26 cellular contexts compared by ENCODE assay signal in the genomic region with DNA sequence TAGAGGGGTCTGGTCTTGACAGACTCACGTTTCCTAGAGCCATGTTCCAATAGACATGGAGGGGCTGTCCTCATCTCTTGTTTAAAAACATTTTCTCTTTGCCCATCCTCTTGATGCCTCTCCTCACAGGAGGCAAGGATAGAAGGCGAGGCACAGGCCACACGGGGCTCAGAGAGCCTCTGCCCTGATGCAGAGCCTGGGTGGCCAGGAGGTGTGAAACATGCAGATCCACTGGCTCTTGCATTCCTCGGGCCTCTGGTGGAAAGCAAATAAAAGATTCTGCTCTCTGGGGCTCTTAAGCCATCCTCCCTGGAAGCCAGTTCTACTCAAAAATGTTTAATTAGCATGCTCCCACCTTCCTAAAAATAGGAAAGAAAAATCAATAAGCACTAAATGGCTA. TPM values are rescaled to one million over a fixed set of nuclear protein-coding genes. Genes with fewer than 3 reads are reported as not detected.
DNase-seq lines count a peak whose midpoint lies in the region; ATAC-seq, FAIRE-seq and TF ChIP-seq lines count a peak whose summit lies in the region.
"Had no signal": no experiment of that assay in that cellular context is flagged by ENCODE, and none has a peak within 500 bp of the region (broad histone marks: within the 10 kb centered on the region; RNA-seq: fewer than 3 reads in every experiment).

No MANE protein-coding gene starts in this region.

- H3K4me3 ChIP-seq in H1 (ENCODE audit: extremely low read depth in 1 of 4, insufficient read depth in 2 of 4, low read depth in 3 of 4, low read length in 4 of 4) (no peak overlapping the region), Caco-2 (ENCODE audit: low read depth, low read length) (no peak overlapping the region)
- H3K4me3 ChIP-seq: BLaER1, GM12878 had no signal

- no peak overlapping the region for H2BK5ac ChIP-seq in H1 (ENCODE audit: low read depth, low read length)

- H3K4me2 ChIP-seq in H1 (ENCODE audit: insufficient read depth in 1 of 2, low read depth in 2 of 2, low read length in 2 of 2), result no peak overlapping the region
- H3K4me2 ChIP-seq: BLaER1 had no signal

- H3K36me3 ChIP-seq in H1 (ENCODE audit: control insufficient read depth in 2 of 4, insufficient read depth in 4 of 4, low read length in 3 of 4) (no peaks in the 10 kb centered on the region), Caco-2 (ENCODE audit: control insufficient read depth, insufficient read depth, low read length) (no peaks in the 10 kb centered on the region)
- H3K36me3 ChIP-seq: BE2C, BLaER1 had no signal

- FAIRE-seq in H1 (lab: Jason Lieb, UNC), result no peak
- FAIRE-seq: A204.1, D721Med, G401.6, GM12878, GM12892, GM18507 had no signal

- DNase-seq in WTC11 (ENCODE audit: low spot score) (no peak), H1 (ENCODE audit: low read depth in 1 of 2, low spot score in 2 of 2) (no peak), iPS-NIHi7 (ENCODE audit: extremely low spot score) (peak; percentile 35), NCI-H2107 treated with DMSO at 0.1 percent for 48 hours (lab: John Stamatoyannopoulos, UW; ENCODE audit: unreplicated experiment) (no peak), Caco-2 (no peak)
- DNase-seq: 8988T; ACHN; BE2C; C1 segment of cervical spinal cord; Calu3; CD4-positive, alpha-beta memory T cell; CD4-positive, CD25-positive, alpha-beta regulatory T cell; CD8-positive, alpha-beta memory T cell; COR-L47; DMS79 treated with DMSO at 0.1 percent for 48 hours; GF-D8 had no signal

- H3K9me3 Mint-ChIP-seq in WTC11, result no peaks in the 10 kb centered on the region
- H3K9me3 Mint-ChIP-seq in Caco-2 (ENCODE audit: unreplicated experiment), result no peaks in the 10 kb centered on the region

- H3K9me3 ChIP-seq in H1 (ENCODE audit: insufficient read depth in 2 of 2, low read depth in 1 of 2, low read length in 1 of 2), result no peaks in the 10 kb centered on the region
- H3K9me3 ChIP-seq in Caco-2, result no peaks in the 10 kb centered on the region
- H3K9me3 ChIP-seq: BLaER1 had no signal

- no peak overlapping the region for H4K8ac ChIP-seq in H1 (ENCODE audit: extremely low read depth, insufficient read depth, low read length)

- H2AFZ ChIP-seq in H1 (ENCODE audit: low read length), result no peak overlapping the region

- CTCF ChIA-PET in WTC11 (lab: Charles Lee), result interaction anchor here (0.5 to 1.2 kb wide), 3 partner anchors 81 to 1404 kb away, joined by 3 read pairs; no protein-coding TSS in a partner anchor
- CTCF ChIA-PET in H1 (lab: Charles Lee; ENCODE audit: partially characterized antibody), result interaction anchor here (1.1 to 1.8 kb wide), 2 partner anchors 32 to 262 kb away, joined by 4 to 6 read pairs; no protein-coding TSS in a partner anchor
- CTCF ChIA-PET in Caco-2 (lab: Charles Lee), result no interaction called here

- no peaks in the 10 kb centered on the region for H3K36me3 Mint-ChIP-seq in WTC11
- H3K36me3 Mint-ChIP-seq in Caco-2 (ENCODE audit: insufficient read depth, unreplicated experiment), result no peaks in the 10 kb centered on the region
- H3K36me3 Mint-ChIP-seq: CD14-positive monocyte; CD4-positive, alpha-beta memory T cell; CD4-positive, CD25-positive, alpha-beta regulatory T cell; CD8-positive, alpha-beta memory T cell had no signal

- H3K23me2 ChIP-seq in H1 (ENCODE audit: low read depth, low read length), result no peaks in the 10 kb centered on the region

- H3K4me1 Mint-ChIP-seq in WTC11 (peaks cover 15% of the 10 kb centered on the region), Caco-2 (ENCODE audit: low read depth, unreplicated experiment) (no peaks in the 10 kb centered on the region)
- H3K4me1 Mint-ChIP-seq: CD14-positive monocyte; CD4-positive, alpha-beta memory T cell; CD4-positive, CD25-positive, alpha-beta regulatory T cell; CD8-positive, alpha-beta memory T cell had no signal

- no peak overlapping the region for H3K18ac ChIP-seq in H1 (ENCODE audit: extremely low read depth, low read length)

- no peak overlapping the region for H3K23ac ChIP-seq in H1 (ENCODE audit: insufficient read length)

- no peak overlapping the region for H2BK120ac ChIP-seq in H1 (replicated peaks; ENCODE audit: low read depth, low read length)

- no peak overlapping the region for H4K91ac ChIP-seq in H1 (replicated peaks; ENCODE audit: insufficient read length, low read length)

- no peak overlapping the region for H2AK5ac ChIP-seq in H1 (ENCODE audit: low read depth, low read length)

- H2BK15ac ChIP-seq in H1 (ENCODE audit: low read length), result no peak overlapping the region

- H3K27me3 Mint-ChIP-seq in WTC11 (ENCODE audit: low read depth), result no peaks in the 10 kb centered on the region
- H3K27me3 Mint-ChIP-seq in Caco-2 (ENCODE audit: insufficient read depth, unreplicated experiment), result peaks cover 16% of the 10 kb centered on the region
- H3K27me3 Mint-ChIP-seq: CD4-positive, alpha-beta memory T cell; CD4-positive, CD25-positive, alpha-beta regulatory T cell had no signal

- peak; percentile 14; the same call in 1 of the 2 replicates for ATAC-seq in WTC11
- no peak for ATAC-seq in GM19324 (IDR thresholded peaks at IDR 0.05; ENCODE audit: low FRiP score, unreplicated experiment)
- no peak for ATAC-seq in HG03520 (IDR thresholded peaks at IDR 0.05; ENCODE audit: unreplicated experiment)
- ATAC-seq: GM12878 had no signal

- H3K79me2 ChIP-seq in H1 (ENCODE audit: control insufficient read depth in 1 of 2, insufficient read depth in 2 of 2, low read length in 2 of 2), result no peaks in the 10 kb centered on the region

- H3K9ac ChIP-seq in H1 (replicated peaks in 1 of 4; ENCODE audit: extremely low read depth in 1 of 4, low read depth in 3 of 4, low read length in 3 of 4), result no peak overlapping the region
- H3K9ac ChIP-seq: BLaER1 had no signal

- no peak overlapping the region for H3K56ac ChIP-seq in H1 (replicated peaks; ENCODE audit: insufficient read length, low read depth, low read length)

- TF ChIP-seq RAD21 in H1 (IDR thresholded peaks at IDR 0.05 in 1 of 2, conservative IDR thresholded peaks at IDR 0.05 in 1 of 2; ENCODE audit: low read depth in 2 of 2, low read length in 2 of 2), result no peak

- H4K20me1 ChIP-seq in H1 (replicated peaks in 1 of 2; ENCODE audit: control insufficient read depth in 1 of 2, insufficient read depth in 2 of 2, low read length in 2 of 2), result peaks cover 0 to 2% of the 10 kb centered on the region in 2 experiments
- H4K20me1 ChIP-seq: BLaER1 had no signal

- H3K4me1 ChIP-seq in H1 (replicated peaks in 1 of 4; ENCODE audit: control insufficient read depth in 3 of 4, insufficient read depth in 4 of 4, low read length in 3 of 4) (peaks cover 2 to 10% (median 5%) of the 10 kb centered on the region in 4 experiments; a peak in 5 of 7 replicates), Caco-2 (no peaks in the 10 kb centered on the region)
- H3K4me1 ChIP-seq: BE2C, BLaER1 had no signal

- H3K27me3 ChIP-seq in H1 (replicated peaks in 1 of 4; ENCODE audit: control insufficient read depth in 3 of 4, extremely low read depth in 1 of 4, insufficient read depth in 3 of 4, low read length in 3 of 4) (no peaks in the 10 kb centered on the region), Caco-2 (replicated peaks; ENCODE audit: control insufficient read depth, insufficient read depth, low read length) (no peaks in the 10 kb centered on the region; the same call in 1 of the 2 replicates)
- H3K27me3 ChIP-seq: BE2C, BLaER1 had no signal

- POLR2A ChIA-PET in WTC11 (lab: Charles Lee) (no interaction called here), H1 (lab: Charles Lee; ENCODE audit: partially characterized antibody) (interaction anchor here (1.1 kb wide), 1 partner anchor 23 kb away, joined by 4 read pairs; no protein-coding TSS in a partner anchor), Caco-2 (lab: Charles Lee) (no interaction called here)

- TF ChIP-seq CTCF in WTC11 (IDR thresholded peaks at IDR 0.05), result no peak
- TF ChIP-seq CTCF in H1 (IDR thresholded peaks at IDR 0.05; ENCODE audit: control extremely low read depth in 1 of 3, insufficient read depth in 1 of 3, low read depth in 1 of 3, low read length in 3 of 3), result no peak
- no peak for TF ChIP-seq CTCF in Caco-2 (IDR thresholded peaks at IDR 0.05; ENCODE audit: insufficient read depth in 1 of 2, low read depth in 1 of 2, low read length in 1 of 2, severe bottlenecking in 1 of 2, unreplicated experiment in 1 of 2)

- no peak overlapping the region for H2BK12ac ChIP-seq in H1 (ENCODE audit: low read depth, low read length)

- no peak for TF ChIP-seq EP300 in H1 (IDR thresholded peaks at IDR 0.05; ENCODE audit: borderline replicate concordance in 1 of 2, low read depth in 2 of 2, low read length in 2 of 2)

- H3K4me3 Mint-ChIP-seq in WTC11 (no peak overlapping the region), Caco-2 (ENCODE audit: unreplicated experiment) (no peak overlapping the region)
- H3K4me3 Mint-ChIP-seq: CD14-positive monocyte; CD4-positive, alpha-beta memory T cell; CD4-positive, CD25-positive, alpha-beta regulatory T cell; CD8-positive, alpha-beta memory T cell had no signal

- no peak overlapping the region for H3K27ac Mint-ChIP-seq in WTC11
- H3K27ac Mint-ChIP-seq in Caco-2 (ENCODE audit: unreplicated experiment), result no peak overlapping the region
- H3K27ac Mint-ChIP-seq: CD14-positive monocyte; CD4-positive, alpha-beta memory T cell; CD4-positive, CD25-positive, alpha-beta regulatory T cell; CD8-positive, alpha-beta memory T cell had no signal

- no peak overlapping the region for H3K4ac ChIP-seq in H1 (replicated peaks; ENCODE audit: insufficient read length, low read depth, low read length)

- intact Hi-C loops in Caco-2 (cut with micrococcal nuclease; ENCODE audit: unreplicated experiment), result no loop called here

- H4K5ac ChIP-seq in H1 (ENCODE audit: insufficient read length, low read depth, low read length), result no peak overlapping the region

- H3K14ac ChIP-seq in H1 (ENCODE audit: insufficient read length), result no peak overlapping the region

- no TSS peak for BruUV-seq in Caco-2 (replicated peaks; lab: Mats Ljungman, UMichigan)

- 96% methylated on average over 4 of the region's 4 CpGs; no CpG with 5 or more reads in 1 of the 2 experiments for WGBS in H1 (ENCODE audit: extremely low coverage in 1 of 2, insufficient coverage in 1 of 2, insufficient read length in 1 of 2, insufficient replicate concordance in 2 of 2, low coverage in 1 of 2, low lambda C conversion rate in 2 of 2, missing lambda C conversion rate in 1 of 2), 2 experiments

- TF ChIP-seq POLR2A in H1 (IDR thresholded peaks at IDR 0.05; ENCODE audit: control extremely low read depth in 1 of 2, low read depth in 2 of 2, low read length in 2 of 2), result no peak

- no peaks in the 10 kb centered on the region; the same call in 1 of the 2 replicates for H3K79me1 ChIP-seq in H1 (ENCODE audit: low read depth, low read length)

- 0 out of 2 replicates have a peak overlapping the region, but pooled peaks have one; percentile 8 for H2BK20ac ChIP-seq in H1 (ENCODE audit: low read length)

- no peak overlapping the region for H3K27ac ChIP-seq in H1 (ENCODE audit: low read depth, low read length)
- H3K27ac ChIP-seq: BLaER1 had no signal

RNA-seq across cellular contexts. Expression of a gene that starts 43.6 kb away (rescaled TPM):
- total RNA-seq in WTC11 (2021), result 11.5 to 16.4 TPM (median 14.5 TPM) in 3 replicates
- 20.0 and 23.4 TPM in 2 replicates for total RNA-seq in H1 (2021; fragmentation: NEBNext Ultra II Directional; extraction: Animal tissue kit (Norgen Biotek cat#: 25700))
- 12.9 and 13.4 TPM in 2 replicates for polyA plus RNA-seq in H1 (2011; rRNA removed)
- 9.5 TPM for polyA plus RNA-seq in H1 (2011; cell fraction: cytosol; rRNA removed)
- 41.7 TPM for polyA plus RNA-seq in H1 (2011; cell fraction: nucleus; rRNA removed)
- 14.7 to 18.6 TPM (median 17.7 TPM) in 4 replicates for polyA plus RNA-seq in H1 (2012, experiment 1 of 2)
- polyA plus RNA-seq in H1 (2012, experiment 2 of 2), result 6.2 TPM
- polyA plus RNA-seq in H1 (2013, experiment 1 of 2), result 26.4 TPM
- polyA plus RNA-seq in H1 (2013, experiment 2 of 2), result 25.3 TPM
- 22.8 and 36.1 TPM in 2 replicates for polyA minus RNA-seq in H1 (2011; rRNA and poly(A)+ RNA removed)
- 13.4 TPM for polyA minus RNA-seq in H1 (2011; cell fraction: cytosol; rRNA and poly(A)+ RNA removed)
- 64.2 TPM for polyA minus RNA-seq in H1 (2011; cell fraction: nucleus; rRNA and poly(A)+ RNA removed)
- total RNA-seq in Caco-2 (2022), result 0.73 and 1.1 TPM in 2 replicates
- total RNA-seq: Calu3; CD4-positive, alpha-beta memory T cell; CD4-positive, CD25-positive, alpha-beta regulatory T cell; CD8-positive, alpha-beta memory T cell; GM12878 had no signal
- polyA plus RNA-seq: CD14-positive monocyte; CD4-positive, alpha-beta memory T cell; CD8-positive, alpha-beta memory T cell; GM12878 had no signal
